In the genomic region with DNA sequence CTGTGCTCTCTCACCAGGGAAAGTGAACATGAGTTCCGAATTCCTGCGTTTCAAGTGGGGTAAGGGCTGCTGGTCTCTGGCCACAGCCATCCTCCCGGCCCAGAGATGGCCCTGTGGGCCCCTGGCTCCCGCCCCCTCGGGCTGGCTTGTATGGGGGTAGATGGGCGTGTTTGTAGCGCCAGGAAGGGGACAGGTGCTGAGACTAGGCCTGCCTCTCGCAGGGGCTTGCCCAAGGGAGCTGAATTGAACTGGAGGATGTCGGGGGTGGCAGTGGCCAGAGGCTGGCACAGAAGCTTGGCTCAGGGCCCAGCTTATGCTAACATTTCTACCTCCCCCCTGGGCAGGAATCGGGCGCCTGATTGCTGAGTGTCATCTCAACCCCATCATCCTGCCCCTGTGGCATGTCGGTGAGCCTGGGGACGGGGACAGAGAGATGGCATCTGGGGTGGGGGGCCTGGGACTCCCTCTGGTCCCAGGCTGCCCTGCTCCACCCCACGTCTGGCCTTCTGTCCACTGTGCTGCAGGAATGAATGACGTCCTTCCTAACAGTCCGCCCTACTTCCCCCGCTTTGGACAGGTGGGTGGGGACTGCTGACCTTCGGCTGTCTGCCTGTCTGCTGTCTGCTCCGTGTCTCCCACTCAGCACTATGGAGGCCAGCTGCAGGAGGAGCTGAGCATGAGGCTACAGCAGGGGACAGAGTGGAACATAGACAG, we compare ENCODE assay signal across 1 cellular context.
TF ChIP-seq lines count a peak whose summit lies in the region.

No MANE protein-coding gene starts in this region.

TF ChIP-seq in K562, 482 proteins besides CTCF, POLR2A, EP300 and RAD21:
- peak; percentile 14 for TF ChIP-seq POLR2G (IDR thresholded peaks at IDR 0.05; ENCODE audit: low read depth, low read length)
- no peak for TF ChIP-seq MNT (conservative IDR thresholded peaks at IDR 0.05)
